In genomic region chr11:30282289-30282631, GRCh38 we compare ENCODE assay signal across 12 cellular contexts. TPM values are rescaled to one million over a fixed set of nuclear protein-coding genes. Genes with fewer than 3 reads are reported as not detected.
DNase-seq lines count a peak whose midpoint lies in the region; ATAC-seq and TF ChIP-seq lines count a peak whose summit lies in the region.
"Had no signal": no experiment of that assay in that cellular context is flagged by ENCODE, and none has a peak within 500 bp of the region (broad histone marks: within the 10 kb centered on the region; RNA-seq: fewer than 3 reads in every experiment).

No MANE protein-coding gene starts in this region.

- H3K4me3 ChIP-seq in upper lobe of right lung, result no peak overlapping the region

- TF ChIP-seq CTCF in upper lobe of right lung (IDR thresholded peaks at IDR 0.05), result no peak

- no peak overlapping the region for H3K27ac ChIP-seq in upper lobe of right lung
- H3K27ac ChIP-seq: C4-2B had no signal

- H3K4me1 Mint-ChIP-seq in activated naive CD4-positive, alpha-beta T cell treated with anti-CD3 and anti-CD28 coated beads for 36 hours (ENCODE audit: low read depth), result peaks cover 14% of the 10 kb centered on the region
- peaks cover 17% of the 10 kb centered on the region for H3K4me1 Mint-ChIP-seq in activated CD4-positive, alpha-beta memory T cell treated with anti-CD3 and anti-CD28 coated beads for 36 hours (ENCODE audit: low read depth)
- peaks cover 22% of the 10 kb centered on the region for H3K4me1 Mint-ChIP-seq in stimulated activated naive CD8-positive, alpha-beta T cell treated with anti-CD3 and anti-CD28 coated beads, Interleukin-15, Interleukin-2, amounts not matched to agents 100 ng/mL and 50 ng/mL, for 24 hours (ENCODE audit: low read depth)

- POLR2A ChIA-PET in activated CD4-positive, alpha-beta memory T cell treated with anti-CD3 and anti-CD28 coated beads for 36 hours (lab: Charles Lee), result no interaction called here

- no peak overlapping the region for H3K27ac Mint-ChIP-seq in activated naive CD4-positive, alpha-beta T cell treated with anti-CD3 and anti-CD28 coated beads for 36 hours
- no peak overlapping the region for H3K27ac Mint-ChIP-seq in activated CD4-positive, alpha-beta memory T cell treated with anti-CD3 and anti-CD28 coated beads for 36 hours
- H3K27ac Mint-ChIP-seq in stimulated activated naive CD8-positive, alpha-beta T cell treated with anti-CD3 and anti-CD28 coated beads, Interleukin-15, Interleukin-2, amounts not matched to agents 100 ng/mL and 50 ng/mL, for 24 hours, result no peak overlapping the region

- H3K9me3 Mint-ChIP-seq in activated naive CD4-positive, alpha-beta T cell treated with anti-CD3 and anti-CD28 coated beads for 36 hours, result no peaks in the 10 kb centered on the region
- no peaks in the 10 kb centered on the region for H3K9me3 Mint-ChIP-seq in activated CD4-positive, alpha-beta memory T cell treated with anti-CD3 and anti-CD28 coated beads for 36 hours
- no peaks in the 10 kb centered on the region for H3K9me3 Mint-ChIP-seq in stimulated activated naive CD8-positive, alpha-beta T cell treated with anti-CD3 and anti-CD28 coated beads, Interleukin-15, Interleukin-2, amounts not matched to agents 100 ng/mL and 50 ng/mL, for 24 hours

- CTCF ChIA-PET in activated naive CD4-positive, alpha-beta T cell treated with anti-CD3 and anti-CD28 coated beads for 36 hours (lab: Charles Lee), result interaction anchor here (0.6 kb wide), 1 partner anchor 33 kb away, joined by 3 read pairs; no protein-coding TSS in a partner anchor
- CTCF ChIA-PET in activated CD4-positive, alpha-beta memory T cell treated with anti-CD3 and anti-CD28 coated beads for 36 hours (lab: Charles Lee), result no interaction called here

- H3K4me1 ChIP-seq in upper lobe of right lung, result no peaks in the 10 kb centered on the region

- peak; percentile 93 for ATAC-seq in HG02943 (IDR thresholded peaks at IDR 0.05; ENCODE audit: low read depth, unreplicated experiment)
- ATAC-seq in upper lobe of right lung, result no peak

- H3K9me3 ChIP-seq in upper lobe of right lung, result no peaks in the 10 kb centered on the region

- peaks cover 4% of the 10 kb centered on the region for H3K27me3 Mint-ChIP-seq in activated naive CD4-positive, alpha-beta T cell treated with anti-CD3 and anti-CD28 coated beads for 36 hours (ENCODE audit: low read depth)
- no peaks in the 10 kb centered on the region for H3K27me3 Mint-ChIP-seq in activated CD4-positive, alpha-beta memory T cell treated with anti-CD3 and anti-CD28 coated beads for 36 hours
- no peaks in the 10 kb centered on the region for H3K27me3 Mint-ChIP-seq in stimulated activated naive CD8-positive, alpha-beta T cell treated with anti-CD3 and anti-CD28 coated beads, Interleukin-15, Interleukin-2, amounts not matched to agents 100 ng/mL and 50 ng/mL, for 24 hours

- no peaks in the 10 kb centered on the region for H3K27me3 ChIP-seq in upper lobe of right lung

- no peaks in the 10 kb centered on the region for H3K36me3 ChIP-seq in upper lobe of right lung

- intact Hi-C loops in activated naive CD4-positive, alpha-beta T cell treated with anti-CD3 and anti-CD28 coated beads for 36 hours (cut with micrococcal nuclease), result loop anchor here (1.0 kb wide), 1 partner anchor 41 kb away; the partner anchor contains the start of gene ARL14EP
- intact Hi-C loops in activated CD4-positive, alpha-beta memory T cell treated with anti-CD3 and anti-CD28 coated beads for 36 hours (cut with micrococcal nuclease), result no loop called here
- intact Hi-C loops in upper lobe of right lung (cut with DNase I), result no loop called here

- H3K4me3 Mint-ChIP-seq in activated naive CD4-positive, alpha-beta T cell treated with anti-CD3 and anti-CD28 coated beads for 36 hours, result no peak overlapping the region
- no peak overlapping the region for H3K4me3 Mint-ChIP-seq in activated CD4-positive, alpha-beta memory T cell treated with anti-CD3 and anti-CD28 coated beads for 36 hours
- H3K4me3 Mint-ChIP-seq in stimulated activated naive CD8-positive, alpha-beta T cell treated with anti-CD3 and anti-CD28 coated beads, Interleukin-15, Interleukin-2, amounts not matched to agents 100 ng/mL and 50 ng/mL, for 24 hours, result peak overlapping the region; percentile 19

- DNase-seq in activated naive CD4-positive, alpha-beta T cell treated with anti-CD3 and anti-CD28 coated beads for 36 hours, result peak; percentile 55
- no peak for DNase-seq in activated naive CD4-positive, alpha-beta T cell treated with anti-CD3 and anti-CD28 coated beads, Interleukin-2, amount 50 U/mL, for 16 hours
- DNase-seq in activated CD4-positive, alpha-beta memory T cell treated with anti-CD3 and anti-CD28 coated beads for 36 hours, result peak; percentile 66
- DNase-seq in upper lobe of right lung (no peak), dermis blood vessel endothelial cell (no peak), RKO (ENCODE audit: low spot score) (no peak)
- DNase-seq: activated CD4-positive, alpha-beta T cell treated with anti-CD3 and anti-CD28 coated beads for 4 hours; mesendoderm; NCI-H748 treated with DMSO at 0.1 percent for 48 hours had no signal

- no peaks in the 10 kb centered on the region for H3K36me3 Mint-ChIP-seq in activated naive CD4-positive, alpha-beta T cell treated with anti-CD3 and anti-CD28 coated beads for 36 hours (ENCODE audit: low read depth)
- H3K36me3 Mint-ChIP-seq in activated CD4-positive, alpha-beta memory T cell treated with anti-CD3 and anti-CD28 coated beads for 36 hours, result no peaks in the 10 kb centered on the region
- no peaks in the 10 kb centered on the region for H3K36me3 Mint-ChIP-seq in stimulated activated naive CD8-positive, alpha-beta T cell treated with anti-CD3 and anti-CD28 coated beads, Interleukin-15, Interleukin-2, amounts not matched to agents 100 ng/mL and 50 ng/mL, for 24 hours (ENCODE audit: low read depth)

RNA-seq across cellular contexts. Expression of gene ARL14EP, which starts 40.6 kb away (rescaled TPM):
- total RNA-seq in activated naive CD4-positive, alpha-beta T cell treated with anti-CD3 and anti-CD28 coated beads for 36 hours, result 10 to 100 TPM; 17.9 to 22.1 TPM
- total RNA-seq in activated CD4-positive, alpha-beta memory T cell treated with anti-CD3 and anti-CD28 coated beads for 36 hours, result 10 to 100 TPM; 25.0 to 31.0 TPM
- total RNA-seq in upper lobe of right lung (21.6 TPM), dermis blood vessel endothelial cell (22.0 and 27.6 TPM in 2 replicates)

RNA-seq across cellular contexts. Expression of gene FSHB, which starts 51.4 kb away (rescaled TPM):
- total RNA-seq in activated naive CD4-positive, alpha-beta T cell treated with anti-CD3 and anti-CD28 coated beads for 36 hours, result not detected
- not detected for total RNA-seq in activated CD4-positive, alpha-beta memory T cell treated with anti-CD3 and anti-CD28 coated beads for 36 hours
- total RNA-seq in upper lobe of right lung, result not detected
- not detected in 2 replicates for total RNA-seq in dermis blood vessel endothelial cell

Comparison
In these comparisons a context has a peak if more than half of its experiments do, and no peak if none do; other contexts are left out.
1. DNase-seq: peak in activated naive CD4-positive, alpha-beta T cell treated with anti-CD3 and anti-CD28 coated beads for 36 hours (single experiment) and activated CD4-positive, alpha-beta memory T cell treated with anti-CD3 and anti-CD28 coated beads for 36 hours (single experiment); none in activated naive CD4-positive, alpha-beta T cell treated with anti-CD3 and anti-CD28 coated beads, Interleukin-2, amount 50 U/mL, for 16 hours (single experiment), upper lobe of right lung (single experiment), dermis blood vessel endothelial cell (single experiment) and RKO (single experiment).